In genomic region chr5:52870448-52870847, GRCh38 we compare ENCODE assay signal across 15 cellular contexts.
DNase-seq lines count a peak whose midpoint lies in the region; ATAC-seq, FAIRE-seq and TF ChIP-seq lines count a peak whose summit lies in the region.
"Had no signal": no experiment of that assay in that cellular context is flagged by ENCODE, and none has a peak within 500 bp of the region (broad histone marks: within the 10 kb centered on the region; RNA-seq: fewer than 3 reads in every experiment).

No MANE protein-coding gene starts in this region.

- WGBS in GM23248 (ENCODE audit: low coverage in 1 of 2, low lambda C conversion rate in 2 of 2, missing lambda C conversion rate in 2 of 2), 2 experiments: 11 to 45% methylated on average over 1 of the region's 1 CpG
- WGBS in right cardiac atrium: 28% methylated on average over 1 of the region's 1 CpG
- 67 to 81% (median 73%) methylated on average over 1 of the region's 1 CpG for WGBS in small intestine, 3 donors

- H2AFZ ChIP-seq in GM23248 (no peak overlapping the region), osteoblast (ENCODE audit: low read length) (no peak overlapping the region)

- in situ Hi-C loops in GM23248 (cut with MboI) (no loop called here), GM13977 (cut with MboI; ENCODE audit: low pct_unique_long_range_greater_than_20kb, low sequenced_read_pairs, unreplicated experiment) (no loop called here)

- H3K4me1 ChIP-seq in GM23248 (ENCODE audit: insufficient read depth) (peaks cover 12% of the 10 kb centered on the region), right cardiac atrium (ENCODE audit: control insufficient read depth, insufficient read depth, low read length) (peaks cover 5% of the 10 kb centered on the region), osteoblast (ENCODE audit: insufficient read depth, low read length) (peaks cover 11% of the 10 kb centered on the region), small intestine (ENCODE audit: control insufficient read depth in 2 of 2, insufficient read depth in 1 of 2, low read depth in 1 of 2, low read length in 1 of 2) (no peaks in the 10 kb centered on the region)

- H3K4me3 ChIP-seq in GM23248: no peak overlapping the region
- H3K4me3 ChIP-seq in bronchial epithelial cell (ENCODE audit: low read depth, low read length): no peak overlapping the region
- no peak overlapping the region for H3K4me3 ChIP-seq in right cardiac atrium (ENCODE audit: low read length)
- H3K4me3 ChIP-seq in osteoblast (ENCODE audit: insufficient read depth, low read length): no peak overlapping the region
- H3K4me3 ChIP-seq in small intestine (ENCODE audit: low read depth in 1 of 2, low read length in 2 of 2): no peak overlapping the region
- H3K4me3 ChIP-seq: mucosa of descending colon, SK-N-MC had no signal

- no peaks in the 10 kb centered on the region for H3K9me3 ChIP-seq in GM23248 (ENCODE audit: low read depth)
- H3K9me3 ChIP-seq in right cardiac atrium (ENCODE audit: control insufficient read depth, low read length): no peaks in the 10 kb centered on the region
- no peaks in the 10 kb centered on the region for H3K9me3 ChIP-seq in osteoblast (ENCODE audit: low read depth, low read length)
- no peaks in the 10 kb centered on the region for H3K9me3 ChIP-seq in small intestine (ENCODE audit: control insufficient read depth, low read depth)
- H3K9me3 ChIP-seq: mucosa of descending colon had no signal

- intact Hi-C loops in right cardiac atrium (cut with DNase I): no loop called here

- no peaks in the 10 kb centered on the region for H4K20me1 ChIP-seq in GM23248 (ENCODE audit: insufficient read depth)
- H4K20me1 ChIP-seq in osteoblast (ENCODE audit: insufficient read depth, low read length): no peaks in the 10 kb centered on the region

- H3K27me3 ChIP-seq in GM23248 (replicated peaks; ENCODE audit: insufficient read depth): no peaks in the 10 kb centered on the region
- H3K27me3 ChIP-seq in bronchial epithelial cell (ENCODE audit: control insufficient read depth, insufficient read depth, low read length): no peaks in the 10 kb centered on the region
- H3K27me3 ChIP-seq in right cardiac atrium (ENCODE audit: control insufficient read depth, insufficient read depth): no peaks in the 10 kb centered on the region
- no peaks in the 10 kb centered on the region for H3K27me3 ChIP-seq in osteoblast (ENCODE audit: insufficient read depth, low read length)
- H3K27me3 ChIP-seq in small intestine (ENCODE audit: control insufficient read depth in 2 of 2, insufficient read depth in 2 of 2, low read length in 2 of 2): no peaks in the 10 kb centered on the region

- H3K79me2 ChIP-seq in GM23248 (ENCODE audit: insufficient read depth): no peaks in the 10 kb centered on the region
- no peaks in the 10 kb centered on the region for H3K79me2 ChIP-seq in osteoblast (ENCODE audit: insufficient read depth, low read length)

- DNase-seq in GM23248: peak; percentile 35
- peak; percentile 75 for DNase-seq in bronchial epithelial cell (ENCODE audit: low read depth)
- peak; percentile 24 to 76 (median 67) for DNase-seq in right cardiac atrium
- DNase-seq in osteoblast (ENCODE audit: insufficient read length, low spot score, missing footprints): peak; percentile 45
- no peak for DNase-seq in small intestine
- no peak for DNase-seq in RKO (ENCODE audit: low spot score)
- no peak for DNase-seq in activated CD8-positive, alpha-beta memory T cell treated with anti-CD3 and anti-CD28 coated beads, Interleukin-2, amount 50 U/mL, for 48 hours
- DNase-seq in GM13977 (ENCODE audit: low spot score): no peak
- DNase-seq: activated CD4-positive, CD25-positive, alpha-beta regulatory T cell treated with anti-CD3 and anti-CD28 coated beads, Interleukin-2, amount 50 U/mL, for 72 hours; C1 segment of cervical spinal cord; GDM1; mucosa of descending colon; NCI-H1048; NCI-H526 had no signal

- no peak for FAIRE-seq in bronchial epithelial cell (lab: Jason Lieb, UNC)
- no peak for FAIRE-seq in small intestine (lab: Jason Lieb, UNC)

- peak; percentile 86 to 89 for ATAC-seq in right cardiac atrium
- ATAC-seq: mucosa of descending colon had no signal

- no peaks in the 10 kb centered on the region for H3K9me2 ChIP-seq in GM23248 (ENCODE audit: insufficient read depth)

- H3K36me3 ChIP-seq in GM23248 (ENCODE audit: low read depth): no peaks in the 10 kb centered on the region
- no peaks in the 10 kb centered on the region for H3K36me3 ChIP-seq in bronchial epithelial cell (ENCODE audit: control insufficient read depth, insufficient read depth, low read length)
- no peaks in the 10 kb centered on the region for H3K36me3 ChIP-seq in osteoblast (ENCODE audit: insufficient read depth, low read length)
- H3K36me3 ChIP-seq in small intestine (ENCODE audit: control insufficient read depth in 2 of 2, insufficient read depth in 2 of 2, low read length in 2 of 2): peaks cover 0 to 4% of the 10 kb centered on the region in 2 donors

- H3K9ac ChIP-seq in GM23248: no peak overlapping the region

- no peak overlapping the region for H3K27ac ChIP-seq in GM23248
- no peak overlapping the region for H3K27ac ChIP-seq in right cardiac atrium (ENCODE audit: low read length)
- peak overlapping the region; percentile 43 for H3K27ac ChIP-seq in osteoblast (ENCODE audit: low read depth, low read length)
- H3K27ac ChIP-seq in small intestine (ENCODE audit: low read depth in 1 of 2, low read length in 1 of 2): no peak overlapping the region
- H3K27ac ChIP-seq: SK-N-MC had no signal

- H3F3A ChIP-seq in GM23248 (ENCODE audit: insufficient read depth): no peaks in the 10 kb centered on the region

- TF ChIP-seq CTCF in bronchial epithelial cell (IDR thresholded peaks at IDR 0.05; ENCODE audit: insufficient read depth, low read length, severe bottlenecking) (no peak), osteoblast (IDR thresholded peaks at IDR 0.05; ENCODE audit: extremely low read depth, low read depth, low read length) (no peak), GM13977 (IDR thresholded peaks at IDR 0.05; ENCODE audit: extremely low read depth, insufficient read depth, missing control alignments) (no peak)

- H3K4me2 ChIP-seq in GM23248 (ENCODE audit: unreplicated experiment) (no peak overlapping the region), osteoblast (ENCODE audit: insufficient read depth, low read length) (peak overlapping the region; percentile 14)

Comparison
In these comparisons a context has a peak if more than half of its experiments do, and no peak if none do; other contexts are left out.
1. DNase-seq: peak in GM23248 (single experiment), bronchial epithelial cell (single experiment), right cardiac atrium (3 of 3) and osteoblast (single experiment); none in small intestine (single experiment), RKO (single experiment), activated CD8-positive, alpha-beta memory T cell treated with anti-CD3 and anti-CD28 coated beads, Interleukin-2, amount 50 U/mL, for 48 hours (single experiment) and GM13977 (single experiment).